ENCODE assay signal across 1 cellular context in the genomic region with DNA sequence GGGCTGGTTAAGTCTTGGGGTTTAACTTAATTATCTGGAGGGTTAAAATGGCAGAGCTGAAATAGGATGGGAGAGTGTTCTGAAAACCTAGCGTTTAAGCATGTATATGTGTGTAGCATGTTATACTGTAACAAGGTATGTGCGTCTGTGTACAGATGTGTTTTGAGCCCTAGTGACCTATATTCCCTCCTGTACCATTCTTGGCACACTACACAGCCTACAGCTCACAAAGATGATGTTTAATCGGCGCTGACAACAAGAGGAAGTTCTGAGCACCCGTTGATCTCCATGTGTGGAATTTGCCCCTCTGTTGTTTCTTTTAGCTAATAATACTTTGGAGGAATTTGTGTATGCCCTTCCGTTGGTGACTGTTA.
TF ChIP-seq lines count a peak whose summit lies in the region.

No MANE protein-coding gene starts in this region.

TF ChIP-seq in HCT116, 20 proteins besides CTCF, POLR2A, EP300 and RAD21 (continued from another document):
- no peak for TF ChIP-seq REST (IDR thresholded peaks at IDR 0.05; ENCODE audit: low read depth)
- TF ChIP-seq CEBPB (IDR thresholded peaks at IDR 0.05; ENCODE audit: low read depth), result no peak
- no peak for TF ChIP-seq ATF3 (IDR thresholded peaks at IDR 0.05)
- TF ChIP-seq SP1 (IDR thresholded peaks at IDR 0.05; ENCODE audit: low read depth), result no peak
TF ChIP-seq in HCT116: peak in this region for 0.
